In genomic region chr6:122563364-122564052, GRCh38 we compare ENCODE assay signal across 1 cellular context.
TF ChIP-seq lines count a peak whose summit lies in the region.

No MANE protein-coding gene starts in this region.

TF ChIP-seq in GM23338, 12 proteins besides CTCF, POLR2A, EP300 and RAD21 (continued from another document):
- no peak for TF ChIP-seq REST (IDR thresholded peaks at IDR 0.05; ENCODE audit: unreplicated experiment)
- no peak for TF ChIP-seq NANOG (IDR thresholded peaks at IDR 0.05; ENCODE audit: borderline replicate concordance)
- TF ChIP-seq POLR2AphosphoS5 (IDR thresholded peaks at IDR 0.05; ENCODE audit: low read depth), result no peak
- TF ChIP-seq CREB1 (CRISPR knock-in tag; IDR thresholded peaks at IDR 0.05; ENCODE audit: low read depth), result no peak
- TF ChIP-seq ZNF331 (CRISPR knock-in tag; IDR thresholded peaks at IDR 0.05; ENCODE audit: low read depth), result no peak
- no peak for TF ChIP-seq STAT1 (IDR thresholded peaks at IDR 0.05; ENCODE audit: unreplicated experiment)
- TF ChIP-seq, protein P1, sequence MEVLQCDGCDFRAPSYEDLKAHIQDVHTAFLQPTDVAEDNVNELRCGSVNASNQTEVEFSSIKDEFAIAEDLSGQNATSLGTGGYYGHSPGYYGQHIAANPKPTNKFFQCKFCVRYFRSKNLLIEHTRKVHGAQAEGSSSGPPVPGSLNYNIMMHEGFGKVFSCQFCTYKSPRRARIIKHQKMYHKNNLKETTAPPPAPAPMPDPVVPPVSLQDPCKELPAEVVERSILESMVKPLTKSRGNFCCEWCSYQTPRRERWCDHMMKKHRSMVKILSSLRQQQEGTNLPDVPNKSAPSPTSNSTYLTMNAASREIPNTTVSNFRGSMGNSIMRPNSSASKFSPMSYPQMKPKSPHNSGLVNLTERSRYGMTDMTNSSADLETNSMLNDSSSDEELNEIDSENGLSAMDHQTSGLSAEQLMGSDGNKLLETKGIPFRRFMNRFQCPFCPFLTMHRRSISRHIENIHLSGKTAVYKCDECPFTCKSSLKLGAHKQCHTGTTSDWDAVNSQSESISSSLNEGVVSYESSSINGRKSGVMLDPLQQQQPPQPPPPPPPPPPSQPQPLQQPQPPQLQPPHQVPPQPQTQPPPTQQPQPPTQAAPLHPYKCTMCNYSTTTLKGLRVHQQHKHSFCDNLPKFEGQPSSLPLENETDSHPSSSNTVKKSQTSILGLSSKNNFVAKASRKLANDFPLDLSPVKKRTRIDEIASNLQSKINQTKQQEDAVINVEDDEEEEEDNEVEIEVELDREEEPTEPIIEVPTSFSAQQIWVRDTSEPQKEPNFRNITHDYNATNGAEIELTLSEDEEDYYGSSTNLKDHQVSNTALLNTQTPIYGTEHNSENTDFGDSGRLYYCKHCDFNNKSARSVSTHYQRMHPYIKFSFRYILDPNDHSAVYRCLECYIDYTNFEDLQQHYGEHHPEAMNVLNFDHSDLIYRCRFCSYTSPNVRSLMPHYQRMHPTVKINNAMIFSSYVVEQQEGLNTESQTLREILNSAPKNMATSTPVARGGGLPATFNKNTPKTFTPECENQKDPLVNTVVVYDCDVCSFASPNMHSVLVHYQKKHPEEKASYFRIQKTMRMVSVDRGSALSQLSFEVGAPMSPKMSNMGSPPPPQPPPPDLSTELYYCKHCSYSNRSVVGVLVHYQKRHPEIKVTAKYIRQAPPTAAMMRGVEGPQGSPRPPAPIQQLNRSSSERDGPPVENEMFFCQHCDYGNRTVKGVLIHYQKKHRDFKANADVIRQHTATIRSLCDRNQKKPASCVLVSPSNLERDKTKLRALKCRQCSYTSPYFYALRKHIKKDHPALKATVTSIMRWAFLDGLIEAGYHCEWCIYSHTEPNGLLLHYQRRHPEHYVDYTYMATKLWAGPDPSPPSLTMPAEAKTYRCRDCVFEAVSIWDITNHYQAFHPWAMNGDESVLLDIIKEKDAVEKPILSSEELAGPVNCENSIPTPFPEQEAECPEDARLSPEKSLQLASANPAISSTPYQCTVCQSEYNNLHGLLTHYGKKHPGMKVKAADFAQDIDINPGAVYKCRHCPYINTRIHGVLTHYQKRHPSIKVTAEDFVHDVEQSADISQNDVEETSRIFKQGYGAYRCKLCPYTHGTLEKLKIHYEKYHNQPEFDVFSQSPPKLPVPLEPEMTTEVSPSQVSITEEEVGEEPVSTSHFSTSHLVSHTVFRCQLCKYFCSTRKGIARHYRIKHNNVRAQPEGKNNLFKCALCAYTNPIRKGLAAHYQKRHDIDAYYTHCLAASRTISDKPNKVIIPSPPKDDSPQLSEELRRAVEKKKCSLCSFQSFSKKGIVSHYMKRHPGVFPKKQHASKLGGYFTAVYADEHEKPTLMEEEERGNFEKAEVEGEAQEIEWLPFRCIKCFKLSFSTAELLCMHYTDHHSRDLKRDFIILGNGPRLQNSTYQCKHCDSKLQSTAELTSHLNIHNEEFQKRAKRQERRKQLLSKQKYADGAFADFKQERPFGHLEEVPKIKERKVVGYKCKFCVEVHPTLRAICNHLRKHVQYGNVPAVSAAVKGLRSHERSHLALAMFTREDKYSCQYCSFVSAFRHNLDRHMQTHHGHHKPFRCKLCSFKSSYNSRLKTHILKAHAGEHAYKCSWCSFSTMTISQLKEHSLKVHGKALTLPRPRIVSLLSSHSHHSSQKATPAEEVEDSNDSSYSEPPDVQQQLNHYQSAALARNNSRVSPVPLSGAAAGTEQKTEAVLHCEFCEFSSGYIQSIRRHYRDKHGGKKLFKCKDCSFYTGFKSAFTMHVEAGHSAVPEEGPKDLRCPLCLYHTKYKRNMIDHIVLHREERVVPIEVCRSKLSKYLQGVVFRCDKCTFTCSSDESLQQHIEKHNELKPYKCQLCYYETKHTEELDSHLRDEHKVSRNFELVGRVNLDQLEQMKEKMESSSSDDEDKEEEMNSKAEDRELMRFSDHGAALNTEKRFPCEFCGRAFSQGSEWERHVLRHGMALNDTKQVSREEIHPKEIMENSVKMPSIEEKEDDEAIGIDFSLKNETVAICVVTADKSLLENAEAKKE (CRISPR knock-in tag; IDR thresholded peaks at IDR 0.05), result no peak
- no peak for TF ChIP-seq JUNB (IDR thresholded peaks at IDR 0.05; ENCODE audit: unreplicated experiment)
- TF ChIP-seq, protein P2, sequence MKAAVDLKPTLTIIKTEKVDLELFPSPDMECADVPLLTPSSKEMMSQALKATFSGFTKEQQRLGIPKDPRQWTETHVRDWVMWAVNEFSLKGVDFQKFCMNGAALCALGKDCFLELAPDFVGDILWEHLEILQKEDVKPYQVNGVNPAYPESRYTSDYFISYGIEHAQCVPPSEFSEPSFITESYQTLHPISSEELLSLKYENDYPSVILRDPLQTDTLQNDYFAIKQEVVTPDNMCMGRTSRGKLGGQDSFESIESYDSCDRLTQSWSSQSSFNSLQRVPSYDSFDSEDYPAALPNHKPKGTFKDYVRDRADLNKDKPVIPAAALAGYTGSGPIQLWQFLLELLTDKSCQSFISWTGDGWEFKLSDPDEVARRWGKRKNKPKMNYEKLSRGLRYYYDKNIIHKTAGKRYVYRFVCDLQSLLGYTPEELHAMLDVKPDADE (IDR thresholded peaks at IDR 0.05), result no peak
- no peak for TF ChIP-seq EZH2 (IDR thresholded peaks at IDR 0.05; ENCODE audit: low read depth, unreplicated experiment)
- no peak for TF ChIP-seq EZH2phosphoT487 (IDR thresholded peaks at IDR 0.05; ENCODE audit: unreplicated experiment)
